In the genomic region with DNA sequence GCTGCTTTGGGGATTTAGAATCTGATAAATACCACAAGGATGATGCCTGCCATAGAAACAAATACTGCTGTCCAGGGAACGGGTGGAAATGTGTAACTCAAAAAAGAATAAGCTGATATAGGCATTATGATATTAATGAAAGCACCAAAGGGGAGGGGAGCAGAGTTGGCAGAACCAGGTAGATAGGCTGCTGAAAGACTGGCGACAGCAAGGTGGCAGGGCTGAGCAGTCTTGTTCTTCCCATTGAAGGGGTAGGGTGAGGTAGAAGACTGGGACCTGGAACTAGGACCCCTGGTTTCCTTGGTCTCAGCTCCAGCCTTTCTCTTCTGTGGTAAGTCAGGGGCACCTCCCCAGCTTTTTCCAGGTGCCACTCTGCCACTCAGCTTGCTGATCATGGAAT, we compare ENCODE assay signal across 8 cellular contexts. TPM values are rescaled to one million over a fixed set of nuclear protein-coding genes. Genes with fewer than 3 reads are reported as not detected.
DNase-seq lines count a peak whose midpoint lies in the region; ATAC-seq and TF ChIP-seq lines count a peak whose summit lies in the region.

No MANE protein-coding gene starts in this region.

- no peaks in the 10 kb centered on the region for H3K4me1 ChIP-seq in Loucy (ENCODE audit: insufficient read depth, low read length, poor library complexity, severe bottlenecking)

- H3K9ac ChIP-seq in Loucy (ENCODE audit: low read depth, low read length, poor library complexity, severe bottlenecking), result no peak overlapping the region

- no peaks in the 10 kb centered on the region for H4K20me1 ChIP-seq in Loucy (ENCODE audit: insufficient read depth, low read length, poor library complexity, severe bottlenecking)

- peak; percentile 61 for DNase-seq in G401 (ENCODE audit: low spot score)
- DNase-seq in cerebellum (ENCODE audit: low spot score), result peak; percentile 17
- peak; percentile 30 for DNase-seq in medulla oblongata (ENCODE audit: extremely low spot score)
- DNase-seq in GF-D8 (lab: John Stamatoyannopoulos, UW), result no peak
- DNase-seq in NCI-H1048 (lab: John Stamatoyannopoulos, UW), result no peak
- DNase-seq in HPDE6-E6E7 (ENCODE audit: extremely low spot score), result no peak

- peak; percentile 51 for TF ChIP-seq CTCF in Loucy (conservative IDR thresholded peaks at IDR 0.05; ENCODE audit: low read length)

- no peaks in the 10 kb centered on the region for H3K27me3 ChIP-seq in Loucy (ENCODE audit: insufficient read depth, low read length, poor library complexity, severe bottlenecking)

- no peak overlapping the region for H2AFZ ChIP-seq in Loucy (ENCODE audit: low read length)

- no peak overlapping the region for H3K4me2 ChIP-seq in Loucy (ENCODE audit: low read depth, low read length, poor library complexity, severe bottlenecking)

- no peaks in the 10 kb centered on the region for H3K9me3 ChIP-seq in Loucy (ENCODE audit: insufficient read depth, low read depth, low read length)

- in situ Hi-C loops in G401 (cut with HindIII; ENCODE audit: low sequenced_read_pairs), result no loop called here

- H3K36me3 ChIP-seq in Loucy (ENCODE audit: insufficient read depth, low read length), result no peaks in the 10 kb centered on the region

- H3K9me2 ChIP-seq in Loucy (replicated peaks; ENCODE audit: low read depth, low read length), result no peaks in the 10 kb centered on the region

- no peak for ATAC-seq in HG03460 (IDR thresholded peaks at IDR 0.05; ENCODE audit: unreplicated experiment)

- H3F3A ChIP-seq in Loucy (ENCODE audit: low read depth), result no peaks in the 10 kb centered on the region

- no peak overlapping the region for H3K4me3 ChIP-seq in Loucy (ENCODE audit: low read length, poor library complexity, severe bottlenecking)

- H3K79me2 ChIP-seq in Loucy (ENCODE audit: insufficient read depth, low read length), result no peaks in the 10 kb centered on the region

RNA-seq across cellular contexts. Expression of gene TMOD1, which starts 31.4 kb away (rescaled TPM):
- not detected in 2 replicates for total RNA-seq in G401 (2014; rRNA removed; shearing (Covaris generic))
- total RNA-seq in cerebellum, result 5.4 TPM

RNA-seq across cellular contexts. Expression of gene TDRD7, which starts 58.2 kb away (rescaled TPM):
- 0.20 and 0.43 TPM in 2 replicates for total RNA-seq in G401 (2014; rRNA removed; shearing (Covaris generic))
- 10.2 TPM for total RNA-seq in cerebellum

Comparison
In these comparisons a context has a peak if more than half of its experiments do, and no peak if none do; other contexts are left out.
1. DNase-seq: peak in G401 (single experiment), cerebellum (single experiment) and medulla oblongata (single experiment); none in GF-D8 (single experiment), NCI-H1048 (single experiment) and HPDE6-E6E7 (single experiment).